In the genomic region with DNA sequence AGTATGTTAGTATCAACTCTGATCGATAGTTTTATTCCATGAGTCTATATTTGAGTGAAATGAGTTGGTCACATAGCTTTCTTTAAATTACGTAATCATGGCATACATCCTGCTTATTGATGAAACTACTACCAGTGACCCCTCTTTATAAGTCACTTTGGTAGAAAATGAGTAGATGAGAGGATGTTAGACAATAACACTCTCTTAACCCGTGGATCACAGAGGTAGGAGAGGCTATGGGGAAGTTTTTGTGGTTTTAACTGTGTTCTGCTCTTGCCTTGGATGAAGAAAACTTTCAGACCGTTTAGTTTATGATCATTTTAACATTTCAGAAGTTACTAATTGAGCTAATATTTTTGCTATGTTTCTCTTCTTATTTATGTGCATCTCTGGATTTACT, we compare ENCODE assay signal across 1 cellular context.
TF ChIP-seq lines count a peak whose summit lies in the region.

No MANE protein-coding gene starts in this region.

TF ChIP-seq in HepG2, 621 proteins besides CTCF, POLR2A, EP300 and RAD21 (continued from another document):
- TF ChIP-seq, protein P1, sequence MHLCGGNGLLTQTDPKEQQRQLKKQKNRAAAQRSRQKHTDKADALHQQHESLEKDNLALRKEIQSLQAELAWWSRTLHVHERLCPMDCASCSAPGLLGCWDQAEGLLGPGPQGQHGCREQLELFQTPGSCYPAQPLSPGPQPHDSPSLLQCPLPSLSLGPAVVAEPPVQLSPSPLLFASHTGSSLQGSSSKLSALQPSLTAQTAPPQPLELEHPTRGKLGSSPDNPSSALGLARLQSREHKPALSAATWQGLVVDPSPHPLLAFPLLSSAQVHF (CRISPR knock-in tag; IDR thresholded peaks at IDR 0.05), result no peak
- TF ChIP-seq, protein P2, sequence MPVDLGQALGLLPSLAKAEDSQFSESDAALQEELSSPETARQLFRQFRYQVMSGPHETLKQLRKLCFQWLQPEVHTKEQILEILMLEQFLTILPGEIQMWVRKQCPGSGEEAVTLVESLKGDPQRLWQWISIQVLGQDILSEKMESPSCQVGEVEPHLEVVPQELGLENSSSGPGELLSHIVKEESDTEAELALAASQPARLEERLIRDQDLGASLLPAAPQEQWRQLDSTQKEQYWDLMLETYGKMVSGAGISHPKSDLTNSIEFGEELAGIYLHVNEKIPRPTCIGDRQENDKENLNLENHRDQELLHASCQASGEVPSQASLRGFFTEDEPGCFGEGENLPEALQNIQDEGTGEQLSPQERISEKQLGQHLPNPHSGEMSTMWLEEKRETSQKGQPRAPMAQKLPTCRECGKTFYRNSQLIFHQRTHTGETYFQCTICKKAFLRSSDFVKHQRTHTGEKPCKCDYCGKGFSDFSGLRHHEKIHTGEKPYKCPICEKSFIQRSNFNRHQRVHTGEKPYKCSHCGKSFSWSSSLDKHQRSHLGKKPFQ (CRISPR knock-in tag; IDR thresholded peaks at IDR 0.05; ENCODE audit: insufficient replicate concordance), result no peak
